Comparison of ENCODE assay signal across 2 cellular contexts in the genomic region with DNA sequence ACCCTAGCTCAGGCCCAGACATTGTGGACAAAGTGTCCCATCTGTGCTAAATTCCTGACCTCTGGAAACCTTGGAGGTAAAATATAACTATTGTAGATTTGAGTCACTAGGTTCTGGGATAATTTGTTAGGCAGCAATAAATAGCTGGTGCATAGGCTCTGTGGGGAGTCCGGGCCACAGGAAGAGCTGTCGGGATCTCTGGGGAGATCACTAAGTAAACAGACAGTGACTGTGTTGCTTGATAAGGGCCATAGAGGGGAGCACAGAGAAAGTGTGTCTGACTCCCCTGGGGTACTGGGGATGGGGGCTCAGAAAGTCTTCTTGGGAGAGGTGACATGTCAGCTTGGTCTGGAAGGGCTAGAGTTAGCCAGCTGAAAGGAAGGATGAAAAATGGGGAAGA.
TF ChIP-seq lines count a peak whose summit lies in the region.

No MANE protein-coding gene starts in this region.

TF ChIP-seq in IMR-90, 13 proteins besides CTCF, POLR2A, EP300 and RAD21:
- no peak for TF ChIP-seq NFE2L2 (IDR thresholded peaks at IDR 0.05; ENCODE audit: low read depth, low read length)
- no peak for TF ChIP-seq BHLHE40 (IDR thresholded peaks at IDR 0.05; ENCODE audit: low read depth, low read length)
- TF ChIP-seq, protein P1, sequence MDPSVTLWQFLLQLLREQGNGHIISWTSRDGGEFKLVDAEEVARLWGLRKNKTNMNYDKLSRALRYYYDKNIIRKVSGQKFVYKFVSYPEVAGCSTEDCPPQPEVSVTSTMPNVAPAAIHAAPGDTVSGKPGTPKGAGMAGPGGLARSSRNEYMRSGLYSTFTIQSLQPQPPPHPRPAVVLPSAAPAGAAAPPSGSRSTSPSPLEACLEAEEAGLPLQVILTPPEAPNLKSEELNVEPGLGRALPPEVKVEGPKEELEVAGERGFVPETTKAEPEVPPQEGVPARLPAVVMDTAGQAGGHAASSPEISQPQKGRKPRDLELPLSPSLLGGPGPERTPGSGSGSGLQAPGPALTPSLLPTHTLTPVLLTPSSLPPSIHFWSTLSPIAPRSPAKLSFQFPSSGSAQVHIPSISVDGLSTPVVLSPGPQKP (IDR thresholded peaks at IDR 0.05; ENCODE audit: borderline replicate concordance, low read depth, low read length) = no peak
- no peak for TF ChIP-seq MAFK (IDR thresholded peaks at IDR 0.05; ENCODE audit: low read depth, low read length)
- TF ChIP-seq MAZ (IDR thresholded peaks at IDR 0.05; ENCODE audit: borderline replicate concordance, low read depth, low read length) = no peak
- no peak for TF ChIP-seq CEBPB (IDR thresholded peaks at IDR 0.05; ENCODE audit: low read depth, low read length)
- no peak for TF ChIP-seq SMC3 (IDR thresholded peaks at IDR 0.05; ENCODE audit: low read depth, low read length)
- no peak for TF ChIP-seq CHD1 (IDR thresholded peaks at IDR 0.05; ENCODE audit: low read depth, low read length)
- no peak for TF ChIP-seq RFX5 (IDR thresholded peaks at IDR 0.05; ENCODE audit: low read depth, low read length)
- no peak for TF ChIP-seq RCOR1 (IDR thresholded peaks at IDR 0.05; ENCODE audit: insufficient replicate concordance, low read length)
- no peak for TF ChIP-seq FOS (IDR thresholded peaks at IDR 0.05; ENCODE audit: low read depth, low read length)
- no peak for TF ChIP-seq USF2 (IDR thresholded peaks at IDR 0.05; ENCODE audit: low read depth, low read length)
- no peak for TF ChIP-seq MXI1 (IDR thresholded peaks at IDR 0.05; ENCODE audit: borderline replicate concordance, low read depth, low read length)

TF ChIP-seq in K562, 482 proteins besides CTCF, POLR2A, EP300 and RAD21 (continues in another document):
- no peak for TF ChIP-seq FOS (IDR thresholded peaks at IDR 0.05; ENCODE audit: extremely low read depth, insufficient read length)
- TF ChIP-seq BCOR (IDR thresholded peaks at IDR 0.05) = peak; percentile 48
- TF ChIP-seq PHF8 (IDR thresholded peaks at IDR 0.05; ENCODE audit: borderline replicate concordance, low read length) = no peak
- no peak for TF ChIP-seq NCOA4 (IDR thresholded peaks at IDR 0.05; ENCODE audit: partially characterized antibody)
- TF ChIP-seq TRIM28 (IDR thresholded peaks at IDR 0.05) = peak; percentile 77
- TF ChIP-seq CBX1 (IDR thresholded peaks at IDR 0.05; ENCODE audit: low read depth) = 0 out of 2 replicates have a peak, but pooled peaks have one; percentile 54
- TF ChIP-seq ZNF764 (CRISPR knock-in tag; IDR thresholded peaks at IDR 0.05; ENCODE audit: low read depth) = no peak
- TF ChIP-seq, protein P2, sequence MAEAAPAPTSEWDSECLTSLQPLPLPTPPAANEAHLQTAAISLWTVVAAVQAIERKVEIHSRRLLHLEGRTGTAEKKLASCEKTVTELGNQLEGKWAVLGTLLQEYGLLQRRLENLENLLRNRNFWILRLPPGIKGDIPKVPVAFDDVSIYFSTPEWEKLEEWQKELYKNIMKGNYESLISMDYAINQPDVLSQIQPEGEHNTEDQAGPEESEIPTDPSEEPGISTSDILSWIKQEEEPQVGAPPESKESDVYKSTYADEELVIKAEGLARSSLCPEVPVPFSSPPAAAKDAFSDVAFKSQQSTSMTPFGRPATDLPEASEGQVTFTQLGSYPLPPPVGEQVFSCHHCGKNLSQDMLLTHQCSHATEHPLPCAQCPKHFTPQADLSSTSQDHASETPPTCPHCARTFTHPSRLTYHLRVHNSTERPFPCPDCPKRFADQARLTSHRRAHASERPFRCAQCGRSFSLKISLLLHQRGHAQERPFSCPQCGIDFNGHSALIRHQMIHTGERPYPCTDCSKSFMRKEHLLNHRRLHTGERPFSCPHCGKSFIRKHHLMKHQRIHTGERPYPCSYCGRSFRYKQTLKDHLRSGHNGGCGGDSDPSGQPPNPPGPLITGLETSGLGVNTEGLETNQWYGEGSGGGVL (CRISPR knock-in tag; IDR thresholded peaks at IDR 0.05) = no peak
- no peak for TF ChIP-seq GTF2F1 (IDR thresholded peaks at IDR 0.05; ENCODE audit: low read depth, low read length)
- peak; percentile 22; the same call in 1 of the 2 replicates for TF ChIP-seq TCF3 (CRISPR knock-in tag; IDR thresholded peaks at IDR 0.05)
- peak; percentile 29 for TF ChIP-seq TAL1 (IDR thresholded peaks at IDR 0.05)
- TF ChIP-seq HIVEP1 (CRISPR knock-in tag; IDR thresholded peaks at IDR 0.05) = no peak
- TF ChIP-seq KHSRP (IDR thresholded peaks at IDR 0.05) = no peak
- no peak for TF ChIP-seq TRIM25 (IDR thresholded peaks at IDR 0.05; ENCODE audit: borderline replicate concordance)
- TF ChIP-seq PHF20 (IDR thresholded peaks at IDR 0.05; ENCODE audit: partially characterized antibody) = no peak
- TF ChIP-seq ILF3 (IDR thresholded peaks at IDR 0.05; ENCODE audit: borderline replicate concordance) = no peak
- no peak for TF ChIP-seq CREB3L1 (IDR thresholded peaks at IDR 0.05; ENCODE audit: borderline replicate concordance, low read depth)
- TF ChIP-seq DNMT1 (IDR thresholded peaks at IDR 0.05) = no peak
- no peak for TF ChIP-seq SNRNP70 (optimal IDR thresholded peaks at IDR 0.05; ENCODE audit: low read depth, low read length)
- TF ChIP-seq KLF16 (IDR thresholded peaks at IDR 0.05) = no peak; the same call in 1 of the 2 replicates
- peak; percentile 39 to 60; a peak in 2 of 4 replicates for TF ChIP-seq KDM1A (IDR thresholded peaks at IDR 0.05)
- no peak for TF ChIP-seq HEY1 (CRISPR knock-in tag; IDR thresholded peaks at IDR 0.05; ENCODE audit: borderline replicate concordance)
- no peak for TF ChIP-seq NFYB (IDR thresholded peaks at IDR 0.05; ENCODE audit: extremely low read depth, insufficient read length)
- TF ChIP-seq, protein P3, sequence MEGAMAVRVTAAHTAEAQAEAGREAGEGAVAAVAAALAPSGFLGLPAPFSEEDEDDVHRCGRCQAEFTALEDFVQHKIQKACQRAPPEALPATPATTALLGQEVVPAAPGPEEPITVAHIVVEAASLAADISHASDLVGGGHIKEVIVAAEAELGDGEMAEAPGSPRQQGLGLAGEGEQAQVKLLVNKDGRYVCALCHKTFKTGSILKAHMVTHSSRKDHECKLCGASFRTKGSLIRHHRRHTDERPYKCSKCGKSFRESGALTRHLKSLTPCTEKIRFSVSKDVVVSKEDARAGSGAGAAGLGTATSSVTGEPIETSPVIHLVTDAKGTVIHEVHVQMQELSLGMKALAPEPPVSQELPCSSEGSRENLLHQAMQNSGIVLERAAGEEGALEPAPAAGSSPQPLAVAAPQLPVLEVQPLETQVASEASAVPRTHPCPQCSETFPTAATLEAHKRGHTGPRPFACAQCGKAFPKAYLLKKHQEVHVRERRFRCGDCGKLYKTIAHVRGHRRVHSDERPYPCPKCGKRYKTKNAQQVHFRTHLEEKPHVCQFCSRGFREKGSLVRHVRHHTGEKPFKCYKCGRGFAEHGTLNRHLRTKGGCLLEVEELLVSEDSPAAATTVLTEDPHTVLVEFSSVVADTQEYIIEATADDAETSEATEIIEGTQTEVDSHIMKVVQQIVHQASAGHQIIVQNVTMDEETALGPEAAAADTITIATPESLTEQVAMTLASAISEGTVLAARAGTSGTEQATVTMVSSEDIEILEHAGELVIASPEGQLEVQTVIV (CRISPR knock-in tag; IDR thresholded peaks at IDR 0.05; ENCODE audit: borderline replicate concordance) = no peak
- peak in 1 of 2 experiments; percentile 43; a peak in 1 of 3 replicates for TF ChIP-seq CBX3 (IDR thresholded peaks at IDR 0.05; ENCODE audit: borderline replicate concordance in 1 of 2, low read length in 2 of 2)
- TF ChIP-seq, protein P4, sequence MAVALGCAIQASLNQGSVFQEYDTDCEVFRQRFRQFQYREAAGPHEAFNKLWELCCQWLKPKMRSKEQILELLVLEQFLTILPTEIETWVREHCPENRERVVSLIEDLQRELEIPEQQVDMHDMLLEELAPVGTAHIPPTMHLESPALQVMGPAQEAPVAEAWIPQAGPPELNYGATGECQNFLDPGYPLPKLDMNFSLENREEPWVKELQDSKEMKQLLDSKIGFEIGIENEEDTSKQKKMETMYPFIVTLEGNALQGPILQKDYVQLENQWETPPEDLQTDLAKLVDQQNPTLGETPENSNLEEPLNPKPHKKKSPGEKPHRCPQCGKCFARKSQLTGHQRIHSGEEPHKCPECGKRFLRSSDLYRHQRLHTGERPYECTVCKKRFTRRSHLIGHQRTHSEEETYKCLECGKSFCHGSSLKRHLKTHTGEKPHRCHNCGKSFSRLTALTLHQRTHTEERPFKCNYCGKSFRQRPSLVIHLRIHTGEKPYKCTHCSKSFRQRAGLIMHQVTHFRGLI (CRISPR knock-in tag; IDR thresholded peaks at IDR 0.05) = no peak
- TF ChIP-seq POLR2AphosphoS2 (IDR thresholded peaks at IDR 0.05; ENCODE audit: low read length) = no peak
- no peak for TF ChIP-seq E2F1 (CRISPR knock-in tag; IDR thresholded peaks at IDR 0.05)
- no peak for TF ChIP-seq NUFIP1 (IDR thresholded peaks at IDR 0.05; ENCODE audit: partially characterized antibody)
- TF ChIP-seq MTA1 (IDR thresholded peaks at IDR 0.05; ENCODE audit: borderline replicate concordance) = no peak
- TF ChIP-seq FOXA3 (CRISPR knock-in tag; conservative IDR thresholded peaks at IDR 0.05 in 1 of 2, IDR thresholded peaks at IDR 0.05 in 1 of 2) = peak; percentile 93 to 97; a peak in 3 of 4 replicates
- TF ChIP-seq PRMT5 (CRISPR knock-in tag; IDR thresholded peaks at IDR 0.05) = no peak
- no peak for TF ChIP-seq ZNF699 (CRISPR knock-in tag; IDR thresholded peaks at IDR 0.05; ENCODE audit: insufficient replicate concordance)
- TF ChIP-seq ZNF253 (CRISPR knock-in tag; conservative IDR thresholded peaks at IDR 0.05) = no peak
- no peak for TF ChIP-seq ZNF395 (CRISPR knock-in tag; IDR thresholded peaks at IDR 0.05)
- no peak for TF ChIP-seq HOMEZ (CRISPR knock-in tag; IDR thresholded peaks at IDR 0.05)
- TF ChIP-seq HDAC2 (IDR thresholded peaks at IDR 0.05) = no peak
- no peak for TF ChIP-seq PHB2 (IDR thresholded peaks at IDR 0.05; ENCODE audit: low read depth)
- no peak for TF ChIP-seq SIRT6 (IDR thresholded peaks at IDR 0.05; ENCODE audit: low read depth, low read length)
- TF ChIP-seq HNRNPUL1 (IDR thresholded peaks at IDR 0.05; ENCODE audit: low read length) = no peak
- TF ChIP-seq JUND (IDR thresholded peaks at IDR 0.05; ENCODE audit: borderline replicate concordance, low read depth, low read length) = peak; percentile 37; the same call in 1 of the 2 replicates
- peak; percentile 18; the same call in 1 of the 3 replicates for TF ChIP-seq JUND (tag; IDR thresholded peaks at IDR 0.05; ENCODE audit: borderline replicate concordance, low read depth, low read length)
- 0 out of 4 replicates have a peak, but pooled peaks of 1 of the 2 experiments have one; percentile 12 for TF ChIP-seq RCOR1 (IDR thresholded peaks at IDR 0.05; ENCODE audit: borderline replicate concordance in 1 of 2, low read depth in 2 of 2, low read length in 2 of 2)
